Comparison of ENCODE assay signal across 8 cellular contexts in genomic region chr9:95316794-95317118, GRCh38. TPM values are rescaled to one million over a fixed set of nuclear protein-coding genes. Genes with fewer than 3 reads are reported as not detected.
A peak's percentile ranks its signal among the peaks of the same experiment; 100 is the strongest.
DNase-seq lines count a peak whose midpoint lies in the region; ATAC-seq and TF ChIP-seq lines count a peak whose summit lies in the region.

No MANE protein-coding gene starts in this region.

- peaks cover 15% of the 10 kb centered on the region for H3K27me3 Mint-ChIP-seq in activated T-cell treated with anti-CD3 and anti-CD28 coated beads, Interleukin-2, amount 50 U/mL, for 24 hours
- no peaks in the 10 kb centered on the region for H3K27me3 Mint-ChIP-seq in MCF 10A (ENCODE audit: insufficient read depth, unreplicated experiment)

- H3K27ac Mint-ChIP-seq in activated T-cell treated with anti-CD3 and anti-CD28 coated beads, Interleukin-2, amount 50 U/mL, for 24 hours: peak overlapping the region; percentile 86
- H3K27ac Mint-ChIP-seq in MCF 10A (ENCODE audit: low read depth, unreplicated experiment): peak overlapping the region; percentile 95

- CTCF ChIA-PET in MCF 10A (lab: Yijun Ruan, JAX): interaction anchor here (1.0 kb wide), 1 partner anchor 635 kb away, joined by 3 read pairs; no protein-coding TSS in a partner anchor

- peaks cover 9% of the 10 kb centered on the region for H3K36me3 Mint-ChIP-seq in activated T-cell treated with anti-CD3 and anti-CD28 coated beads, Interleukin-2, amount 50 U/mL, for 24 hours (ENCODE audit: low read depth)
- H3K36me3 Mint-ChIP-seq in MCF 10A (ENCODE audit: insufficient read depth, unreplicated experiment): peaks cover 5% of the 10 kb centered on the region

- DNase-seq in activated T-cell treated with anti-CD3 and anti-CD28 coated beads, Interleukin-2, amount 50 U/mL, for 24 hours: no peak
- DNase-seq in activated T-cell treated with anti-CD3 and anti-CD28 coated beads for 4 hours (no peak), NT2/D1 (ENCODE audit: low read depth, low spot score) (peak; percentile 79), MCF 10A (ENCODE audit: unreplicated experiment) (peak; percentile 84)

- intact Hi-C loops in MCF 10A (cut with micrococcal nuclease): loop anchor here (2.0 kb wide), 1 partner anchor 190 kb away; no protein-coding TSS in a partner anchor

- H3K4me1 Mint-ChIP-seq in activated T-cell treated with anti-CD3 and anti-CD28 coated beads, Interleukin-2, amount 50 U/mL, for 24 hours (ENCODE audit: low read depth): peaks cover 35% of the 10 kb centered on the region
- peaks cover 14% of the 10 kb centered on the region for H3K4me1 Mint-ChIP-seq in MCF 10A (ENCODE audit: insufficient read depth, unreplicated experiment)

- H3K4me3 Mint-ChIP-seq in activated T-cell treated with anti-CD3 and anti-CD28 coated beads, Interleukin-2, amount 50 U/mL, for 24 hours: peak overlapping the region; percentile 87
- H3K4me3 Mint-ChIP-seq in MCF 10A (ENCODE audit: unreplicated experiment): peak overlapping the region; percentile 86

- ATAC-seq in GM21619 (IDR thresholded peaks at IDR 0.05; ENCODE audit: unreplicated experiment): peak; percentile 46

- no TSS peak for BruUV-seq in MCF 10A (replicated peaks; lab: Mats Ljungman, UMichigan)

- TF ChIP-seq CTCF in MCF 10A (IDR thresholded peaks at IDR 0.05; ENCODE audit: unreplicated experiment): no peak

- no peaks in the 10 kb centered on the region for H3K36me3 ChIP-seq in HUES6 (ENCODE audit: control insufficient read depth, insufficient read depth, low read length)
- H3K36me3 ChIP-seq in NT2/D1 (ENCODE audit: insufficient read depth, insufficient read length, low read length): peaks cover 11% of the 10 kb centered on the region

- H3K9me3 ChIP-seq in HUES6 (ENCODE audit: control insufficient read depth, insufficient read depth, low read depth, low read length): no peaks in the 10 kb centered on the region
- no peaks in the 10 kb centered on the region for H3K9me3 ChIP-seq in NT2/D1 (ENCODE audit: insufficient read depth, low read length)
- H3K9me3 ChIP-seq in iPS-18c (ENCODE audit: control insufficient read depth, insufficient read depth, low read length): no peaks in the 10 kb centered on the region

- H3K9ac ChIP-seq in HUES6 (ENCODE audit: low read length) (peak overlapping the region; percentile 77), NT2/D1 (ENCODE audit: insufficient read length, low read depth) (peak overlapping the region; percentile 79)

- POLR2A ChIA-PET in MCF 10A (lab: Yijun Ruan, JAX): interaction anchor here (0.7 to 2.1 kb wide), 9 partner anchors 22 to 558 kb away, joined by 3 to 6 read pairs (median 3); partner anchors contain the start of gene ERCC6L2

- H3K4me1 ChIP-seq in HUES6 (ENCODE audit: control insufficient read depth, insufficient read depth, low read length): peaks cover 13% of the 10 kb centered on the region; the same call in 1 of the 2 replicates
- no peaks in the 10 kb centered on the region for H3K4me1 ChIP-seq in NT2/D1 (ENCODE audit: insufficient read depth, insufficient read length)

- H3K27me3 ChIP-seq in HUES6 (ENCODE audit: control insufficient read depth, insufficient read depth, low read length): no peaks in the 10 kb centered on the region
- H3K27me3 ChIP-seq in NT2/D1 (ENCODE audit: insufficient read depth, insufficient read length): no peaks in the 10 kb centered on the region

- H3K27ac ChIP-seq in HUES6 (ENCODE audit: low read depth, low read length): peak overlapping the region; percentile 51; the same call in 1 of the 2 replicates
- peak overlapping the region; percentile 42 to 98 (median 94) for H3K27ac ChIP-seq in skin epidermis

- no peaks in the 10 kb centered on the region for H3K9me3 Mint-ChIP-seq in activated T-cell treated with anti-CD3 and anti-CD28 coated beads, Interleukin-2, amount 50 U/mL, for 24 hours
- no peaks in the 10 kb centered on the region for H3K9me3 Mint-ChIP-seq in MCF 10A (ENCODE audit: unreplicated experiment)

- H3K4me3 ChIP-seq in HUES6 (ENCODE audit: low read depth, low read length) (peak overlapping the region; percentile 75), NT2/D1 (ENCODE audit: insufficient read length, low read depth) (peak overlapping the region; percentile 49), iPS-18c (ENCODE audit: insufficient read depth, low read depth, low read length) (peak overlapping the region; percentile 70), skin epidermis (peak overlapping the region; percentile 77 to 96 (median 94))

RNA-seq across cellular contexts. Expression of gene FANCC, which starts 0.8 kb away (rescaled TPM):
- 9.6 and 12.1 TPM in 2 replicates for total RNA-seq in MCF 10A (2022)

Comparison
In these comparisons a context has a peak if more than half of its experiments do, and no peak if none do; other contexts are left out.
1. DNase-seq: peak in NT2/D1 (single experiment) and MCF 10A (single experiment); none in activated T-cell treated with anti-CD3 and anti-CD28 coated beads, Interleukin-2, amount 50 U/mL, for 24 hours (single experiment) and activated T-cell treated with anti-CD3 and anti-CD28 coated beads for 4 hours (single experiment).
2. Peak in every context shown above with its lines, with median percentiles within 50 percentile points of each other: H3K4me3 ChIP-seq.